ENCODE assay signal across 21 cellular contexts in genomic region chr11:39784873-39785272, GRCh38.
DNase-seq lines count a peak whose midpoint lies in the region; ATAC-seq and TF ChIP-seq lines count a peak whose summit lies in the region.
"Had no signal": no experiment of that assay in that cellular context is flagged by ENCODE, and none has a peak within 500 bp of the region (broad histone marks: within the 10 kb centered on the region; RNA-seq: fewer than 3 reads in every experiment).

No MANE protein-coding gene starts in this region.

- no peaks in the 10 kb centered on the region for H3K4me1 Mint-ChIP-seq in chondrocyte (ENCODE audit: low read depth)
- H3K4me1 Mint-ChIP-seq: B cell; CD8-positive, alpha-beta memory T cell had no signal

- no peak overlapping the region for H3K4ac ChIP-seq in neuronal stem cell (ENCODE audit: low read length)

- no peaks in the 10 kb centered on the region for H3K9me3 Mint-ChIP-seq in chondrocyte (ENCODE audit: low read depth)
- H3K9me3 Mint-ChIP-seq: CD4-positive, alpha-beta T cell had no signal

- no peak overlapping the region for H3K14ac ChIP-seq in neuronal stem cell (ENCODE audit: low read length)

- H3K4me3 ChIP-seq in heart left ventricle (no peak overlapping the region), neuronal stem cell (ENCODE audit: low read length in 2 of 2) (no peak overlapping the region), hepatocyte (no peak overlapping the region), osteoblast (ENCODE audit: insufficient read depth, low read length) (no peak overlapping the region), brain microvascular endothelial cell (ENCODE audit: low read depth, low read length) (no peak overlapping the region)
- H3K4me3 ChIP-seq: BLaER1, GM12878, GM23248 had no signal

- no peak overlapping the region for H3K9ac ChIP-seq in neuronal stem cell (ENCODE audit: low read depth, low read length, poor library complexity)
- H3K9ac ChIP-seq: BLaER1, GM23248 had no signal

- H4K20me1 ChIP-seq in hepatocyte (ENCODE audit: insufficient read depth, poor library complexity, severe bottlenecking) (no peaks in the 10 kb centered on the region), osteoblast (ENCODE audit: insufficient read depth, low read length) (no peaks in the 10 kb centered on the region)
- H4K20me1 ChIP-seq: BLaER1 had no signal

- TF ChIP-seq CTCF in heart left ventricle (IDR thresholded peaks at IDR 0.05) (no peak), chondrocyte (IDR thresholded peaks at IDR 0.05) (no peak), hepatocyte (IDR thresholded peaks at IDR 0.05; ENCODE audit: poor library complexity) (no peak), osteoblast (IDR thresholded peaks at IDR 0.05; ENCODE audit: extremely low read depth, low read depth, low read length) (no peak), brain microvascular endothelial cell (IDR thresholded peaks at IDR 0.05; ENCODE audit: low read depth, low read length, missing control alignments) (no peak)

- peak; percentile 23 for DNase-seq in Right ventricle myocardium superior
- DNase-seq in heart left ventricle, result no peak
- peak; percentile 77 for DNase-seq in chondrocyte (ENCODE audit: low spot score)
- no peak for DNase-seq in neuronal stem cell (ENCODE audit: low spot score)
- no peak for DNase-seq in hepatocyte (ENCODE audit: low spot score)
- no peak for DNase-seq in osteoblast (ENCODE audit: insufficient read length, low spot score, missing footprints)
- no peak for DNase-seq in brain microvascular endothelial cell
- DNase-seq: CD4-positive, alpha-beta T cell; CD8-positive, alpha-beta memory T cell; DMS 273 treated with DMSO at 0.1 percent for 48 hours; DMS79; EL; GDM1; GM23248; H7; HCEC 1CT had no signal

- H3K4me2 ChIP-seq in neuronal stem cell (ENCODE audit: insufficient read depth, low read length, poor library complexity, severe bottlenecking) (no peak overlapping the region), hepatocyte (no peak overlapping the region), osteoblast (ENCODE audit: insufficient read depth, low read length) (no peak overlapping the region)
- H3K4me2 ChIP-seq: BLaER1 had no signal

- no peaks in the 10 kb centered on the region for H3K36me3 Mint-ChIP-seq in chondrocyte (ENCODE audit: low read depth)
- H3K36me3 Mint-ChIP-seq: CD8-positive, alpha-beta memory T cell had no signal

- H3K79me1 ChIP-seq in neuronal stem cell (ENCODE audit: low read depth, low read length), result no peaks in the 10 kb centered on the region

- 78 to 92% (median 86%) methylated on average over 3 to 5 of the region's 5 CpGs for WGBS in heart left ventricle, 4 donors
- WGBS in neuronal stem cell (ENCODE audit: extremely low coverage in 2 of 2, insufficient read length in 2 of 2, insufficient replicate concordance in 1 of 2), 2 donors, result no CpG with 5 or more reads among the region's 5 CpGs
- 94% methylated on average over 5 of the region's 5 CpGs for WGBS in hepatocyte (ENCODE audit: low lambda C conversion rate, missing lambda C conversion rate)

- H2BK120ac ChIP-seq in neuronal stem cell (ENCODE audit: low read depth, low read length), result no peak overlapping the region

- H2BK5ac ChIP-seq in neuronal stem cell (ENCODE audit: low read length), result no peak overlapping the region

- H3K27ac Mint-ChIP-seq in chondrocyte (ENCODE audit: unreplicated experiment), result no peak overlapping the region
- H3K27ac Mint-ChIP-seq: B cell; CD4-positive, alpha-beta T cell; CD8-positive, alpha-beta memory T cell had no signal

- no peaks in the 10 kb centered on the region for H3K9me3 ChIP-seq in heart left ventricle
- H3K9me3 ChIP-seq in neuronal stem cell (replicated peaks in 1 of 2; ENCODE audit: control insufficient read depth in 2 of 2, insufficient read depth in 1 of 2, low read depth in 1 of 2, low read length in 2 of 2), result no peaks in the 10 kb centered on the region
- no peaks in the 10 kb centered on the region for H3K9me3 ChIP-seq in hepatocyte (ENCODE audit: low read depth)
- H3K9me3 ChIP-seq in osteoblast (ENCODE audit: low read depth, low read length), result no peaks in the 10 kb centered on the region
- H3K9me3 ChIP-seq: BLaER1 had no signal

- no peak for ATAC-seq in Right ventricle myocardium superior (ENCODE audit: poor library complexity)
- ATAC-seq in heart left ventricle, result no peak

- H3K79me2 ChIP-seq in hepatocyte, result no peaks in the 10 kb centered on the region
- H3K79me2 ChIP-seq in osteoblast (ENCODE audit: insufficient read depth, low read length), result no peaks in the 10 kb centered on the region

- no peaks in the 10 kb centered on the region for H3K9me2 ChIP-seq in hepatocyte (replicated peaks; ENCODE audit: insufficient read depth)

- no peak for TF ChIP-seq POLR2A in heart left ventricle (IDR thresholded peaks at IDR 0.05)

- H3K18ac ChIP-seq in neuronal stem cell (ENCODE audit: low read length), result peak overlapping the region; percentile 48

- H2AK5ac ChIP-seq in neuronal stem cell (ENCODE audit: low read depth, low read length), result peak overlapping the region; percentile 37

- H2AFZ ChIP-seq in neuronal stem cell (ENCODE audit: low read length) (no peak overlapping the region), hepatocyte (no peak overlapping the region), osteoblast (ENCODE audit: low read length) (no peak overlapping the region)
- H2AFZ ChIP-seq: GM23248 had no signal

- H3K27ac ChIP-seq in heart left ventricle (no peak overlapping the region), neuronal stem cell (replicated peaks; ENCODE audit: low read length) (no peak overlapping the region), hepatocyte (no peak overlapping the region), osteoblast (ENCODE audit: low read depth, low read length) (no peak overlapping the region), brain microvascular endothelial cell (no peak overlapping the region)
- H3K27ac ChIP-seq: 22Rv1, BLaER1, C4-2B, GM23248 had no signal

- H3K27me3 Mint-ChIP-seq in chondrocyte (ENCODE audit: low read depth), result no peaks in the 10 kb centered on the region
- H3K27me3 Mint-ChIP-seq: B cell; CD4-positive, alpha-beta T cell; CD8-positive, alpha-beta memory T cell had no signal

- in situ Hi-C loops in brain microvascular endothelial cell (cut with HindIII; ENCODE audit: low pct_ligation_motif_present, low sequenced_read_pairs), result no loop called here

- H4K8ac ChIP-seq in neuronal stem cell (ENCODE audit: low read depth, low read length), result no peak overlapping the region

- H3K23ac ChIP-seq in neuronal stem cell (ENCODE audit: low read depth, low read length, poor library complexity), result peak overlapping the region; percentile 98

- H4K91ac ChIP-seq in neuronal stem cell (ENCODE audit: low read depth, low read length, poor library complexity), result no peak overlapping the region

- H3K4me3 Mint-ChIP-seq in chondrocyte (ENCODE audit: unreplicated experiment), result no peak overlapping the region
- H3K4me3 Mint-ChIP-seq: B cell; CD4-positive, alpha-beta T cell; CD8-positive, alpha-beta memory T cell had no signal

- intact Hi-C loops in Right ventricle myocardium superior (cut with DNase I), result no loop called here
- intact Hi-C loops in heart left ventricle (cut with DNase I), result no loop called here

- no peaks in the 10 kb centered on the region for H3K27me3 ChIP-seq in heart left ventricle
- no peaks in the 10 kb centered on the region for H3K27me3 ChIP-seq in neuronal stem cell (ENCODE audit: control insufficient read depth in 3 of 3, insufficient read depth in 3 of 3, low read depth in 1 of 3, low read length in 3 of 3)
- H3K27me3 ChIP-seq in hepatocyte, result no peaks in the 10 kb centered on the region
- H3K27me3 ChIP-seq in osteoblast (ENCODE audit: insufficient read depth, low read length), result no peaks in the 10 kb centered on the region
- H3K27me3 ChIP-seq in brain microvascular endothelial cell (replicated peaks), result no peaks in the 10 kb centered on the region
- H3K27me3 ChIP-seq: BLaER1 had no signal

- no peaks in the 10 kb centered on the region for H3K4me1 ChIP-seq in heart left ventricle
- no peaks in the 10 kb centered on the region for H3K4me1 ChIP-seq in neuronal stem cell (ENCODE audit: control insufficient read depth in 2 of 2, insufficient read depth in 1 of 2, low read depth in 1 of 2, low read length in 2 of 2)
- H3K4me1 ChIP-seq in hepatocyte (ENCODE audit: insufficient read depth), result no peaks in the 10 kb centered on the region
- H3K4me1 ChIP-seq in osteoblast (ENCODE audit: insufficient read depth, low read length), result no peaks in the 10 kb centered on the region
- H3K4me1 ChIP-seq: BLaER1 had no signal

- H3K36me3 ChIP-seq in heart left ventricle (no peaks in the 10 kb centered on the region), neuronal stem cell (replicated peaks in 1 of 2; ENCODE audit: control insufficient read depth in 2 of 2, insufficient read depth in 2 of 2, low read length in 2 of 2) (no peaks in the 10 kb centered on the region), hepatocyte (replicated peaks; ENCODE audit: insufficient read depth, low read depth) (no peaks in the 10 kb centered on the region), osteoblast (ENCODE audit: insufficient read depth, low read length) (no peaks in the 10 kb centered on the region), brain microvascular endothelial cell (replicated peaks) (no peaks in the 10 kb centered on the region)
- H3K36me3 ChIP-seq: BLaER1 had no signal

- peak overlapping the region; percentile 22 for H2BK12ac ChIP-seq in neuronal stem cell (ENCODE audit: low read length)

- no peak overlapping the region for H2BK15ac ChIP-seq in neuronal stem cell (ENCODE audit: low read length)

Comparison
In these comparisons a context has a peak if more than half of its experiments do, and no peak if none do; other contexts are left out.
1. DNase-seq: peak in Right ventricle myocardium superior (single experiment) and chondrocyte (single experiment); none in heart left ventricle (0 of 5), neuronal stem cell (single experiment), hepatocyte (single experiment), osteoblast (single experiment) and brain microvascular endothelial cell (single experiment).